Comparison of ENCODE assay signal across 10 cellular contexts in genomic region chr14:32934891-32935633, GRCh38. TPM values are rescaled to one million over a fixed set of nuclear protein-coding genes. Genes with fewer than 3 reads are reported as not detected.
DNase-seq lines count a peak whose midpoint lies in the region; ATAC-seq, FAIRE-seq and TF ChIP-seq lines count a peak whose summit lies in the region.
"Had no signal": no experiment of that assay in that cellular context is flagged by ENCODE, and none has a peak within 500 bp of the region (broad histone marks: within the 10 kb centered on the region; RNA-seq: fewer than 3 reads in every experiment).

No MANE protein-coding gene starts in this region.

- ATAC-seq in activated CD8-positive, alpha-beta T cell treated with anti-CD3 and anti-CD28 coated beads, Interleukin-2, amount 10 ng/mL, durations not matched to agents 7 days and 5 days = no peak
- no peak for ATAC-seq in activated CD8-positive, alpha-beta T cell treated with anti-CD3 and anti-CD28 coated beads for 36 hours
- no peak for ATAC-seq in HepG2
- ATAC-seq in HG02642 (IDR thresholded peaks at IDR 0.05; ENCODE audit: poor library complexity, unreplicated experiment) = no peak
- ATAC-seq: body of pancreas had no signal

- no peak for TF ChIP-seq RAD21 in HepG2 (CRISPR knock-in tag; IDR thresholded peaks at IDR 0.05)

- H3K4me3 Mint-ChIP-seq in activated CD8-positive, alpha-beta T cell treated with anti-CD3 and anti-CD28 coated beads, Interleukin-2, amount 10 ng/mL, durations not matched to agents 7 days and 5 days = peak overlapping the region; percentile 17
- H3K4me3 Mint-ChIP-seq in activated CD8-positive, alpha-beta T cell treated with anti-CD3 and anti-CD28 coated beads for 36 hours = no peak overlapping the region
- H3K4me3 Mint-ChIP-seq in astrocyte (ENCODE audit: unreplicated experiment) = peak overlapping the region; percentile 83

- in situ Hi-C loops in HepG2 (cut with HindIII; ENCODE audit: extremely low pct_ligation_motif_present, low pct_unique_long_range_greater_than_20kb) (no loop called here), transverse colon (cut with MboI; ENCODE audit: low pct_ligation_motif_present in 1 of 4, low pct_unique_long_range_greater_than_20kb in 1 of 4, low sequenced_read_pairs in 3 of 4) (no loop called here)

- no peaks in the 10 kb centered on the region for H3K9me3 Mint-ChIP-seq in activated CD8-positive, alpha-beta T cell treated with anti-CD3 and anti-CD28 coated beads, Interleukin-2, amount 10 ng/mL, durations not matched to agents 7 days and 5 days (ENCODE audit: insufficient read depth)
- no peaks in the 10 kb centered on the region for H3K9me3 Mint-ChIP-seq in activated CD8-positive, alpha-beta T cell treated with anti-CD3 and anti-CD28 coated beads for 36 hours
- no peaks in the 10 kb centered on the region for H3K9me3 Mint-ChIP-seq in astrocyte (ENCODE audit: unreplicated experiment)

- H3K27ac Mint-ChIP-seq in activated CD8-positive, alpha-beta T cell treated with anti-CD3 and anti-CD28 coated beads, Interleukin-2, amount 10 ng/mL, durations not matched to agents 7 days and 5 days = no peak overlapping the region
- no peak overlapping the region for H3K27ac Mint-ChIP-seq in activated CD8-positive, alpha-beta T cell treated with anti-CD3 and anti-CD28 coated beads for 36 hours
- peak overlapping the region; percentile 84 for H3K27ac Mint-ChIP-seq in astrocyte (ENCODE audit: unreplicated experiment)

- H3K27me3 ChIP-seq in astrocyte (ENCODE audit: insufficient read depth, low read length) = peaks cover 43% of the 10 kb centered on the region
- peaks cover 18 to 75% of the 10 kb centered on the region in 2 experiments for H3K27me3 ChIP-seq in HepG2 (ENCODE audit: control insufficient read depth in 1 of 2, insufficient read depth in 2 of 2, low read length in 2 of 2)
- H3K27me3 ChIP-seq in transverse colon = peaks cover 89% of the 10 kb centered on the region

- H2AFZ ChIP-seq in astrocyte (ENCODE audit: low read depth, low read length) (peak overlapping the region; percentile 72), HepG2 (ENCODE audit: low read length) (no peak overlapping the region)

- H3K4me2 ChIP-seq in astrocyte (ENCODE audit: low read length) = peak overlapping the region; percentile 95
- H3K4me2 ChIP-seq in HepG2 (ENCODE audit: low read depth, low read length) = no peak overlapping the region

- H3K79me2 ChIP-seq in astrocyte (ENCODE audit: insufficient read depth, low read length) = peaks cover 12% of the 10 kb centered on the region
- no peaks in the 10 kb centered on the region for H3K79me2 ChIP-seq in HepG2 (ENCODE audit: insufficient read depth, low read length)

- H3K27me3 Mint-ChIP-seq in activated CD8-positive, alpha-beta T cell treated with anti-CD3 and anti-CD28 coated beads, Interleukin-2, amount 10 ng/mL, durations not matched to agents 7 days and 5 days (ENCODE audit: low read depth) = peaks cover 63% of the 10 kb centered on the region
- peaks cover 62% of the 10 kb centered on the region for H3K27me3 Mint-ChIP-seq in activated CD8-positive, alpha-beta T cell treated with anti-CD3 and anti-CD28 coated beads for 36 hours
- peaks cover 35% of the 10 kb centered on the region for H3K27me3 Mint-ChIP-seq in astrocyte (ENCODE audit: low read depth, unreplicated experiment)

- TF ChIP-seq POLR2A in HepG2 (IDR thresholded peaks at IDR 0.05; ENCODE audit: insufficient read depth in 1 of 2, low read depth in 2 of 2, low read length in 2 of 2) (no peak), transverse colon (IDR thresholded peaks at IDR 0.05) (no peak)

- TF ChIP-seq EP300 in HepG2 (IDR thresholded peaks at IDR 0.05; ENCODE audit: low read depth in 2 of 2, low read length in 2 of 2) = no peak
- TF ChIP-seq EP300 in HepG2 (CRISPR knock-in tag; IDR thresholded peaks at IDR 0.05; ENCODE audit: borderline replicate concordance) = no peak
- TF ChIP-seq EP300 in transverse colon (IDR thresholded peaks at IDR 0.05; ENCODE audit: low read depth) = no peak

- POLR2A ChIA-PET in activated CD8-positive, alpha-beta T cell treated with anti-CD3 and anti-CD28 coated beads, Interleukin-2, amount 10 ng/mL, durations not matched to agents 7 days and 5 days (lab: Charles Lee) = no interaction called here
- POLR2A ChIA-PET in activated CD8-positive, alpha-beta T cell treated with anti-CD3 and anti-CD28 coated beads for 36 hours (lab: Charles Lee) = no interaction called here
- POLR2A ChIA-PET in HepG2 (lab: Yijun Ruan, JAX) = no interaction called here

- peaks cover 18% of the 10 kb centered on the region for H3K4me1 Mint-ChIP-seq in activated CD8-positive, alpha-beta T cell treated with anti-CD3 and anti-CD28 coated beads, Interleukin-2, amount 10 ng/mL, durations not matched to agents 7 days and 5 days (ENCODE audit: low read depth)
- H3K4me1 Mint-ChIP-seq in activated CD8-positive, alpha-beta T cell treated with anti-CD3 and anti-CD28 coated beads for 36 hours (ENCODE audit: low read depth) = peaks cover 10% of the 10 kb centered on the region
- H3K4me1 Mint-ChIP-seq in astrocyte (ENCODE audit: low read depth, unreplicated experiment) = peaks cover 3% of the 10 kb centered on the region

- H3K36me3 Mint-ChIP-seq in activated CD8-positive, alpha-beta T cell treated with anti-CD3 and anti-CD28 coated beads, Interleukin-2, amount 10 ng/mL, durations not matched to agents 7 days and 5 days (ENCODE audit: low read depth) = peaks cover 2% of the 10 kb centered on the region
- no peaks in the 10 kb centered on the region for H3K36me3 Mint-ChIP-seq in activated CD8-positive, alpha-beta T cell treated with anti-CD3 and anti-CD28 coated beads for 36 hours (ENCODE audit: low read depth)
- H3K36me3 Mint-ChIP-seq in astrocyte (ENCODE audit: low read depth, unreplicated experiment) = no peaks in the 10 kb centered on the region

- FAIRE-seq in astrocyte (lab: Jason Lieb, UNC) = no peak
- FAIRE-seq in HepG2 (lab: Jason Lieb, UNC) = no peak

- no peak for TF ChIP-seq CTCF in activated CD8-positive, alpha-beta T cell treated with anti-CD3 and anti-CD28 coated beads for 36 hours (IDR thresholded peaks at IDR 0.05)
- no peak for TF ChIP-seq CTCF in astrocyte (IDR thresholded peaks at IDR 0.05; ENCODE audit: insufficient read depth, low read depth, low read length)
- no peak for TF ChIP-seq CTCF in HepG2 (CRISPR knock-in tag; IDR thresholded peaks at IDR 0.05)
- no peak for TF ChIP-seq CTCF in transverse colon (IDR thresholded peaks at IDR 0.05)

- H3K36me3 ChIP-seq in astrocyte (ENCODE audit: insufficient read depth, low read length) = no peaks in the 10 kb centered on the region
- H3K36me3 ChIP-seq in HepG2 (replicated peaks in 1 of 2; ENCODE audit: control insufficient read depth in 1 of 2, insufficient read depth in 2 of 2, low read length in 2 of 2) = no peaks in the 10 kb centered on the region
- no peaks in the 10 kb centered on the region for H3K36me3 ChIP-seq in transverse colon

- CTCF ChIA-PET in activated CD8-positive, alpha-beta T cell treated with anti-CD3 and anti-CD28 coated beads, Interleukin-2, amount 10 ng/mL, durations not matched to agents 7 days and 5 days (lab: Charles Lee) = no interaction called here
- CTCF ChIA-PET in activated CD8-positive, alpha-beta T cell treated with anti-CD3 and anti-CD28 coated beads for 36 hours (lab: Charles Lee) = no interaction called here
- CTCF ChIA-PET in HepG2 (lab: Yijun Ruan, JAX; ENCODE audit: low intra/inter-chr PET ratio, low total read pairs) = no interaction called here

- H4K20me1 ChIP-seq in astrocyte (ENCODE audit: insufficient read depth, low read length) = peaks cover 13% of the 10 kb centered on the region
- no peaks in the 10 kb centered on the region; the same call in 1 of the 2 replicates for H4K20me1 ChIP-seq in HepG2 (ENCODE audit: insufficient read depth, low read length)

- WGBS in HepG2 (ENCODE audit: low lambda C conversion rate) = 16% methylated on average over 36 of the region's 39 CpGs
- whole genome bisulfite sequencing in transverse colon (ENCODE audit: low coverage in 1 of 2), 2 donors = 7 to 11% methylated on average over 11 to 34 of the region's 39 CpGs

- H3K4me1 ChIP-seq in astrocyte (ENCODE audit: insufficient read depth, low read length) (peaks cover 32% of the 10 kb centered on the region), HepG2 (ENCODE audit: insufficient read depth, low read length) (no peaks in the 10 kb centered on the region), transverse colon (peaks cover 4 to 35% (median 24%) of the 10 kb centered on the region in 4 donors)

- intact Hi-C loops in activated CD8-positive, alpha-beta T cell treated with anti-CD3 and anti-CD28 coated beads for 36 hours (cut with micrococcal nuclease) = no loop called here
- intact Hi-C loops in HepG2 (cut with micrococcal nuclease; ENCODE audit: unreplicated experiment) = no loop called here
- intact Hi-C loops in transverse colon (cut with DNase I; ENCODE audit: low total_unique reads) = no loop called here

- BruUV-seq in HepG2 (replicated peaks; lab: Mats Ljungman, UMichigan) = no TSS peak

- H3K4me3 ChIP-seq in astrocyte (ENCODE audit: insufficient read depth, low read depth, low read length) = peak overlapping the region; percentile 63
- H3K4me3 ChIP-seq in HepG2 (replicated peaks in 1 of 3; ENCODE audit: insufficient read depth in 1 of 3, low read depth in 2 of 3, low read length in 3 of 3) = no peak overlapping the region
- peak overlapping the region; percentile 32 to 58 (median 38) for H3K4me3 ChIP-seq in transverse colon

- H3K27ac ChIP-seq in astrocyte (ENCODE audit: low read depth, low read length) = peak overlapping the region; percentile 19
- no peak overlapping the region for H3K27ac ChIP-seq in HepG2 (ENCODE audit: extremely low read length, insufficient read depth, low read length)
- no peak overlapping the region for H3K27ac ChIP-seq in transverse colon
- H3K27ac ChIP-seq: body of pancreas had no signal

- H3K9me3 ChIP-seq in astrocyte (ENCODE audit: insufficient read depth, low read depth, low read length) = no peaks in the 10 kb centered on the region
- no peaks in the 10 kb centered on the region for H3K9me3 ChIP-seq in HepG2 (ENCODE audit: low read length)
- no peaks in the 10 kb centered on the region for H3K9me3 ChIP-seq in transverse colon
- H3K9me3 ChIP-seq: body of pancreas had no signal

- peak overlapping the region; percentile 75 for H3K9ac ChIP-seq in astrocyte (ENCODE audit: low read length)
- H3K9ac ChIP-seq in HepG2 (ENCODE audit: insufficient read depth, low read depth, low read length) = no peak overlapping the region

- DNase-seq in activated CD8-positive, alpha-beta T cell treated with anti-CD3 and anti-CD28 coated beads, Interleukin-2, amount 10 ng/mL, durations not matched to agents 7 days and 5 days = no peak
- DNase-seq in activated CD8-positive, alpha-beta T cell treated with anti-CD3 and anti-CD28 coated beads for 36 hours = no peak
- DNase-seq in astrocyte (ENCODE audit: low read depth) (peak; percentile 12), HepG2 (ENCODE audit: low spot score) (no peak), transverse colon (no peak), putamen (ENCODE audit: low spot score) (no peak)
- no peak for DNase-seq in activated CD4-positive, alpha-beta T cell treated with anti-CD3 and anti-CD28 coated beads, Interleukin-2, amount 50 U/mL, for 4 hours
- DNase-seq: T-helper 1 cell had no signal

RNA-seq across cellular contexts. Expression of gene NPAS3, which starts 3.6 kb away (rescaled TPM):
- total RNA-seq in activated CD8-positive, alpha-beta T cell treated with anti-CD3 and anti-CD28 coated beads, Interleukin-2, amount 10 ng/mL, durations not matched to agents 7 days and 5 days = not detected
- total RNA-seq in activated CD8-positive, alpha-beta T cell treated with anti-CD3 and anti-CD28 coated beads for 36 hours = not detected
- total RNA-seq in astrocyte (2.2 and 2.6 TPM in 2 replicates), HepG2 (2016; rRNA removed; fragmentation: Illumina TruSeq; extraction: Trizol) (not detected in 2 replicates), transverse colon (1 to 10 TPM in 3 of 4 donors, under 1 TPM in 1; 0.96 to 6.4 (median 1.8) TPM)
- not detected in 2 replicates for total RNA-seq in HepG2 (2016; cell fraction: cytosol; rRNA removed; fragmentation: Illumina TruSeq; extraction: Trizol; ENCODE audit: low read depth)
- not detected in 2 replicates for total RNA-seq in HepG2 (2016; cell fraction: insoluble cytoplasmic fraction; rRNA removed; fragmentation: Illumina TruSeq; extraction: Trizol)
- total RNA-seq in HepG2 (2016; cell fraction: membrane; rRNA removed; fragmentation: Illumina TruSeq; extraction: Trizol) = not detected in 2 replicates
- total RNA-seq in HepG2 (2016; cell fraction: nucleus; rRNA removed; fragmentation: Illumina TruSeq; extraction: Trizol) = not detected in 2 replicates
- polyA plus RNA-seq in HepG2 (2011; rRNA removed) = not detected in 2 replicates
- not detected in 2 replicates for polyA plus RNA-seq in HepG2 (2011; cell fraction: cytosol; rRNA removed)
- not detected in 2 replicates for polyA plus RNA-seq in HepG2 (2011; cell fraction: nucleus; rRNA removed)
- not detected in 2 replicates for polyA plus RNA-seq in HepG2 (2012)
- not detected in 2 replicates for polyA plus RNA-seq in HepG2 (2016; cell fraction: cytosol; fragmentation: Illumina TruSeq; extraction: Trizol; ENCODE audit: low read depth)
- not detected in 2 replicates for polyA plus RNA-seq in HepG2 (2016; cell fraction: insoluble cytoplasmic fraction; fragmentation: Illumina TruSeq; extraction: Trizol; ENCODE audit: low read depth)
- polyA plus RNA-seq in HepG2 (2016; cell fraction: membrane; fragmentation: Illumina TruSeq; extraction: Trizol; ENCODE audit: low read depth) = not detected in 2 replicates
- not detected in 2 replicates for polyA plus RNA-seq in HepG2 (2016; cell fraction: nucleus; fragmentation: Illumina TruSeq; extraction: Trizol; ENCODE audit: insufficient read depth, low read depth)
- not detected in 2 replicates for polyA minus RNA-seq in HepG2 (2011; rRNA and poly(A)+ RNA removed; ENCODE audit: low replicate concordance)
- polyA minus RNA-seq in HepG2 (2011; cell fraction: cytosol; rRNA and poly(A)+ RNA removed) = not detected in 2 replicates
- polyA minus RNA-seq in HepG2 (2011; cell fraction: nucleus; rRNA and poly(A)+ RNA removed) = not detected in 2 replicates

Comparison
In these comparisons a context has a peak if more than half of its experiments do, and no peak if none do; other contexts are left out.
1. H3K4me3 ChIP-seq: peak in astrocyte (single experiment) and transverse colon (4 of 4); none in HepG2 (0 of 3).